In the genomic region with DNA sequence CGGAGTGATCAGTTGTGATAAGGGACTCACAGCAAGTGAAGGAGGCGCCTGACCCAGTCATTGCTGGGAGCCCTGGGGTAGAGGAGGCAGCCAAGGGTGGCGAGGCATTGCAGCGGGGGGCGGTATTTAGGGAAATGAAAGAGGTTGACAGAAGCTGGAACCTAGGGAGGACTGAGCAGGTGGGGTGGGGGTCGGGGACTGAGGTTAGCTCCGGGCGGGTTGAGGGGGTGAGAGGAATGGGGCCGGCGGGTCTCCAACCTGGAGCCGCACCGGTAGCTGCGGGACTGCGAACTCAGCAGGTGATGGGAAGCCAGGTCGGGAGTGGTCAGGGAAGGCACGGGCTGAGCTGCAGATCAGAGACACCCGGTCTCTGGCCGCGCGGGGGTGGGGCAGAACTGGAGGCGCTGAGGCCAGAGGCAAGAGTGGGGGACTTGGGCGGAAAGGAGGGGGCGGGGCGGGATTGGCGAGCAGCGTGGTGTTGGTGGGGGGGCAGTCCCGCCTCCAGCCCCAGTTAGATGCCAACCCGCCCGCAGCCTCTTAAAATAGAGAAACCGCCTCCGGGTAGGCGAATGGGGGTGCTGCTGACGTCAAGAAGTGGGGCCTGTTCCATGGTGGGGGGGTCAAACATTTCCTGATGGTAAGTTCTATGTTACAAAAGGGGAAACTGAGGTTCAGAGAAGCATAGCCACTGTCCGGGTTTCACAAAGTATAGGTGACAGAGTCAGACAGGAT, we compare ENCODE assay signal across 9 cellular contexts. TPM values are rescaled to one million over a fixed set of nuclear protein-coding genes. Genes with fewer than 3 reads are reported as not detected.
DNase-seq lines count a peak whose midpoint lies in the region; ATAC-seq and FAIRE-seq lines count a peak whose summit lies in the region.
"Had no signal": no experiment of that assay in that cellular context is flagged by ENCODE, and none has a peak within 500 bp of the region (broad histone marks: within the 10 kb centered on the region; RNA-seq: fewer than 3 reads in every experiment).

No MANE protein-coding gene starts in this region.

- H4K20me1 ChIP-seq in BLaER1 = no peaks in the 10 kb centered on the region

- peak overlapping the region; percentile 92 for H3K4me2 ChIP-seq in BLaER1

- peaks cover 4 to 7% (median 6%) of the 10 kb centered on the region in 3 donors for H3K27me3 Mint-ChIP-seq in immature natural killer cell (ENCODE audit: low read depth in 3 of 3)

- peaks cover 22 to 30% of the 10 kb centered on the region in 2 donors for H3K4me1 Mint-ChIP-seq in immature natural killer cell

- H3K27ac ChIP-seq in BLaER1 = peak overlapping the region; percentile 73

- H3K4me1 ChIP-seq in BLaER1 = peaks cover 60% of the 10 kb centered on the region

- peak; percentile 67 for DNase-seq in GM19239 (ENCODE audit: insufficient read length, low spot score)
- peak; percentile 72 for DNase-seq in activated CD8-positive, alpha-beta memory T cell treated with anti-CD3 and anti-CD28 coated beads for 24 hours
- peak; percentile 44 to 53 (median 49) for DNase-seq in immature natural killer cell
- no peak for DNase-seq in NCI-H446 treated with DMSO at 0.1 percent for 48 hours (lab: John Stamatoyannopoulos, UW)
- DNase-seq in NCI-H2227 (lab: John Stamatoyannopoulos, UW; ENCODE audit: unreplicated experiment) = no peak
- DNase-seq in left lobe of liver (ENCODE audit: low spot score) = no peak

- H3K27ac Mint-ChIP-seq in immature natural killer cell = peak overlapping the region in 5 of 6 donors; percentile 29 to 83 (median 59)

- ATAC-seq in HG03342 (IDR thresholded peaks at IDR 0.05; ENCODE audit: unreplicated experiment) = peak; percentile 54
- no peak for ATAC-seq in left lobe of liver

- H3K9ac ChIP-seq in BLaER1 = peak overlapping the region; percentile 83

- H3K4me3 ChIP-seq in BLaER1 = peak overlapping the region; percentile 82

- H3K9me3 Mint-ChIP-seq in immature natural killer cell = no peaks in the 10 kb centered on the region

- FAIRE-seq in GM19239 (lab: Jason Lieb, UNC) = peak; percentile 98

- H3K36me3 ChIP-seq in BLaER1 = peaks cover 11% of the 10 kb centered on the region

- peaks cover 0 to 3% (median 0%) of the 10 kb centered on the region in 3 donors for H3K36me3 Mint-ChIP-seq in immature natural killer cell

- H3K27me3 ChIP-seq in BLaER1 = no peaks in the 10 kb centered on the region

- peak overlapping the region; percentile 78 to 88 (median 86) for H3K4me3 Mint-ChIP-seq in immature natural killer cell

- H3K9me3 ChIP-seq in BLaER1 = no peaks in the 10 kb centered on the region

RNA-seq across cellular contexts. Expression of gene MAST3, which starts 1.5 kb away (rescaled TPM):
- 10 to 100 TPM in 2 of 3 donors, 1 to 10 TPM in 1; 7.3 to 39.1 (median 12.6) TPM for polyA plus RNA-seq in immature natural killer cell
- total RNA-seq in left lobe of liver = 18.4 TPM

RNA-seq across cellular contexts. Expression of gene IL12RB1, which starts 12.3 kb away (rescaled TPM):
- polyA plus RNA-seq in immature natural killer cell = 100 to 1,000 TPM in 1 of 3 donors, 10 to 100 TPM in 2; 62.7 to 105 (median 83.3) TPM
- total RNA-seq in left lobe of liver = 0.25 TPM
- total RNA-seq: pulmonary artery endothelial cell had no signal

RNA-seq across cellular contexts. Expression of gene PIK3R2, which starts 53.9 kb away (rescaled TPM):
- 1 to 10 TPM; 1.7 to 4.7 (median 3.5) TPM for polyA plus RNA-seq in immature natural killer cell
- 14.8 TPM for total RNA-seq in left lobe of liver

Comparison
In these comparisons a context has a peak if more than half of its experiments do, and no peak if none do; other contexts are left out.
1. DNase-seq: peak in GM19239 (single experiment), activated CD8-positive, alpha-beta memory T cell treated with anti-CD3 and anti-CD28 coated beads for 24 hours (single experiment) and immature natural killer cell (3 of 3); none in NCI-H446 treated with DMSO at 0.1 percent for 48 hours (single experiment), NCI-H2227 (single experiment) and left lobe of liver (single experiment).